Comparison of ENCODE assay signal across 22 cellular contexts in the genomic region with DNA sequence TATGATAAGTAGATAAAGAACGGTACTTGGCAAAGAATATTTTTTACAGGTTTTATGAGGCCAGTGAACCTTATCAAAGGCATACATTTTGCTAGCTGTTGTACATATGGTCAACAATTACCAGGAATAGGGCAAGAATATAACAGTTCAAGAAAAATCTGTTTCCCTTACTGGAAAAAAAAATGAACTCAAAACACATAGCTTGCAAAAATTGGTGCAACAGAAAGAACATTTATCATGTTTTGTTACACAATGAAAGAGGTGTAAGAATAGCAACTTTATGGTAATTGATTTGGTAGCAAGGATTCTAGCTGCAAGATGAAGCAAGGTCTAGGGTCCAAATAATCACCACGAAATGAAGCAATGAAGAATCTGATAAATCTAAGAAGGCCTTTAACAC. TPM values are rescaled to one million over a fixed set of nuclear protein-coding genes. Genes with fewer than 3 reads are reported as not detected.
DNase-seq lines count a peak whose midpoint lies in the region; ATAC-seq, FAIRE-seq and TF ChIP-seq lines count a peak whose summit lies in the region.
"Had no signal": no experiment of that assay in that cellular context is flagged by ENCODE, and none has a peak within 500 bp of the region (broad histone marks: within the 10 kb centered on the region; RNA-seq: fewer than 3 reads in every experiment).

No MANE protein-coding gene starts in this region.

- intact Hi-C loops in K562 (cut with micrococcal nuclease): no loop called here
- intact Hi-C loops in activated T-helper 1 cell treated with anti-CD3 and anti-CD28 coated beads, Interleukin-12 subunit alpha, Interleukin-12 subunit beta, Interleukin-2, Interleukin-4 antibody, amounts not matched to agents 30 ng/mL and 10 ng/mL and 1 ng/mL, durations not matched to agents 14 hours and 24 hours and 36 hours (cut with micrococcal nuclease): no loop called here

- H3K4me1 Mint-ChIP-seq in activated CD4-positive, alpha-beta T cell treated with anti-CD3 and anti-CD28 coated beads, Interleukin-2, amount 10 ng/mL, durations not matched to agents 7 days and 5 days: no peaks in the 10 kb centered on the region
- H3K4me1 Mint-ChIP-seq in activated T-helper 1 cell treated with anti-CD3 and anti-CD28 coated beads, Interleukin-12 subunit alpha, Interleukin-12 subunit beta, Interleukin-2, Interleukin-4 antibody, amounts not matched to agents 30 ng/mL and 10 ng/mL and 1 ng/mL, durations not matched to agents 14 hours and 24 hours and 36 hours (ENCODE audit: low read depth): no peaks in the 10 kb centered on the region
- H3K4me1 Mint-ChIP-seq: CD4-positive, alpha-beta memory T cell; H9 had no signal

- BruUV-seq in K562 (replicated peaks; lab: Mats Ljungman, UMichigan): no TSS peak

- CTCF ChIA-PET in activated CD4-positive, alpha-beta T cell treated with anti-CD3 and anti-CD28 coated beads, Interleukin-2, amount 10 ng/mL, durations not matched to agents 7 days and 5 days (lab: Charles Lee): interaction anchor here (0.9 kb wide), 1 partner anchor 18 kb away, joined by 3 read pairs; no protein-coding TSS in a partner anchor
- CTCF ChIA-PET in K562 (lab: Yijun Ruan, JAX; ENCODE audit: low intra/inter-chr PET ratio): no interaction called here

- FAIRE-seq in K562 (lab: Jason Lieb, UNC) (no peak), H54 (lab: Jason Lieb, UNC) (no peak)
- FAIRE-seq: A204.1, GM12891, GM18507, H1 had no signal

- DNase-seq in activated CD4-positive, alpha-beta T cell treated with anti-CD3 and anti-CD28 coated beads, Interleukin-2, amount 10 ng/mL, durations not matched to agents 7 days and 5 days: no peak
- DNase-seq in activated CD4-positive, alpha-beta T cell treated with anti-CD3 and anti-CD28 coated beads for 1 hour: no peak
- DNase-seq in GM23248: no peak
- DNase-seq in K562 (ENCODE audit: extremely low read depth in 1 of 4, low spot score in 3 of 4): no peak
- DNase-seq in epithelial cell of prostate (ENCODE audit: low read depth, low spot score): no peak
- DNase-seq in H54 (ENCODE audit: insufficient read length, low spot score): no peak
- DNase-seq in activated T-helper 1 cell treated with anti-CD3 and anti-CD28 coated beads, Interleukin-12 subunit alpha, Interleukin-12 subunit beta, Interleukin-2, Interleukin-4 antibody, amounts not matched to agents 30 ng/mL and 10 ng/mL and 1 ng/mL, durations not matched to agents 14 hours and 24 hours and 36 hours (ENCODE audit: low spot score): no peak
- DNase-seq in NK-92 (lab: John Stamatoyannopoulos, UW; ENCODE audit: unreplicated experiment): no peak
- DNase-seq: C1 segment of cervical spinal cord; Calu3; CD4-positive, alpha-beta memory T cell; COR-L47; DMS53; DMS79 treated with DMSO at 0.1 percent for 48 hours; GF-D8; H9 had no signal

- H3K4me2 ChIP-seq in GM23248 (ENCODE audit: unreplicated experiment): no peak overlapping the region
- H3K4me2 ChIP-seq in K562 (ENCODE audit: insufficient read depth, low read length): no peak overlapping the region

- no peaks in the 10 kb centered on the region for H3K9me2 ChIP-seq in GM23248 (ENCODE audit: insufficient read depth)

- peak overlapping the region; percentile 56 for H3K27ac ChIP-seq in GM23248
- no peak overlapping the region for H3K27ac ChIP-seq in K562 (ENCODE audit: extremely low read depth, low read depth, low read length)
- peak overlapping the region; percentile 48 for H3K27ac ChIP-seq in epithelial cell of prostate
- H3K27ac ChIP-seq: 22Rv1 had no signal

- no peaks in the 10 kb centered on the region for H3K9me3 ChIP-seq in GM23248 (ENCODE audit: low read depth)
- H3K9me3 ChIP-seq in K562 (replicated peaks; ENCODE audit: control insufficient read depth, insufficient read depth, low read depth, low read length): no peaks in the 10 kb centered on the region

- H3K27ac Mint-ChIP-seq in activated CD4-positive, alpha-beta T cell treated with anti-CD3 and anti-CD28 coated beads, Interleukin-2, amount 10 ng/mL, durations not matched to agents 7 days and 5 days: peak overlapping the region; percentile 9
- H3K27ac Mint-ChIP-seq in activated T-helper 1 cell treated with anti-CD3 and anti-CD28 coated beads, Interleukin-12 subunit alpha, Interleukin-12 subunit beta, Interleukin-2, Interleukin-4 antibody, amounts not matched to agents 30 ng/mL and 10 ng/mL and 1 ng/mL, durations not matched to agents 14 hours and 24 hours and 36 hours: no peak overlapping the region
- H3K27ac Mint-ChIP-seq: CD4-positive, alpha-beta memory T cell; H9 had no signal

- H4K20me1 ChIP-seq in GM23248 (ENCODE audit: insufficient read depth) (no peaks in the 10 kb centered on the region), K562 (replicated peaks; ENCODE audit: control insufficient read depth, insufficient read depth, low read length) (no peaks in the 10 kb centered on the region)

- no peak for ATAC-seq in K562
- ATAC-seq: HCT116 had no signal

- H3K4me3 ChIP-seq in GM23248: no peak overlapping the region
- H3K4me3 ChIP-seq in K562: no peak overlapping the region

- H2AFZ ChIP-seq in GM23248 (no peak overlapping the region), K562 (ENCODE audit: low read depth, low read length) (no peak overlapping the region)

- H3F3A ChIP-seq in GM23248 (ENCODE audit: insufficient read depth): 0 out of 2 replicates have a peak, but pooled peaks cover 6% of the 10 kb centered on the region

- no peaks in the 10 kb centered on the region for H3K27me3 Mint-ChIP-seq in activated CD4-positive, alpha-beta T cell treated with anti-CD3 and anti-CD28 coated beads, Interleukin-2, amount 10 ng/mL, durations not matched to agents 7 days and 5 days
- H3K27me3 Mint-ChIP-seq in activated T-helper 1 cell treated with anti-CD3 and anti-CD28 coated beads, Interleukin-12 subunit alpha, Interleukin-12 subunit beta, Interleukin-2, Interleukin-4 antibody, amounts not matched to agents 30 ng/mL and 10 ng/mL and 1 ng/mL, durations not matched to agents 14 hours and 24 hours and 36 hours (ENCODE audit: insufficient read depth): no peaks in the 10 kb centered on the region
- H3K27me3 Mint-ChIP-seq: CD4-positive, alpha-beta memory T cell had no signal

- TF ChIP-seq POLR2A in K562 (conservative IDR thresholded peaks at IDR 0.05) (no peak), H54 (IDR thresholded peaks at IDR 0.05; ENCODE audit: low read depth, low read length) (no peak)

- TF ChIP-seq RAD21 in K562 (CRISPR knock-in tag; conservative IDR thresholded peaks at IDR 0.05 in 1 of 2, IDR thresholded peaks at IDR 0.05 in 1 of 2): no peak

- no peak for TF ChIP-seq EP300 in K562 (IDR thresholded peaks at IDR 0.05; ENCODE audit: low read length)

- in situ Hi-C loops in GM23248 (cut with MboI): no loop called here
- in situ Hi-C loops in K562 (cut with MboI): no loop called here

- H3K4me1 ChIP-seq in GM23248 (ENCODE audit: insufficient read depth): peaks cover 13% of the 10 kb centered on the region
- H3K4me1 ChIP-seq in K562 (replicated peaks in 1 of 2; ENCODE audit: control insufficient read depth in 2 of 2, insufficient read depth in 2 of 2, low read length in 2 of 2): no peaks in the 10 kb centered on the region

- no peak for TF ChIP-seq CTCF in K562 (IDR thresholded peaks at IDR 0.05 in 2 of 3, conservative IDR thresholded peaks at IDR 0.05 in 1 of 3; ENCODE audit: insufficient read depth in 2 of 3, low read depth in 1 of 3, low read length in 3 of 3)

- peaks cover 14% of the 10 kb centered on the region for H3K36me3 Mint-ChIP-seq in activated CD4-positive, alpha-beta T cell treated with anti-CD3 and anti-CD28 coated beads, Interleukin-2, amount 10 ng/mL, durations not matched to agents 7 days and 5 days (ENCODE audit: low read depth)
- H3K36me3 Mint-ChIP-seq in activated T-helper 1 cell treated with anti-CD3 and anti-CD28 coated beads, Interleukin-12 subunit alpha, Interleukin-12 subunit beta, Interleukin-2, Interleukin-4 antibody, amounts not matched to agents 30 ng/mL and 10 ng/mL and 1 ng/mL, durations not matched to agents 14 hours and 24 hours and 36 hours (ENCODE audit: low read depth): peaks cover 4% of the 10 kb centered on the region

- no peak overlapping the region for H3K9ac ChIP-seq in GM23248
- no peak overlapping the region for H3K9ac ChIP-seq in K562 (ENCODE audit: insufficient read depth in 1 of 2, low read depth in 2 of 2, low read length in 2 of 2)

- H3K36me3 ChIP-seq in GM23248 (ENCODE audit: low read depth): peaks cover 29% of the 10 kb centered on the region
- peaks cover 41% of the 10 kb centered on the region; the same call in 2 of the 3 replicates for H3K36me3 ChIP-seq in K562 (ENCODE audit: control insufficient read depth, insufficient read depth, low read length)

- H3K79me2 ChIP-seq in GM23248 (ENCODE audit: insufficient read depth) (no peaks in the 10 kb centered on the region), K562 (ENCODE audit: control insufficient read depth, insufficient read depth, low read length) (no peaks in the 10 kb centered on the region)

- H3K4me3 Mint-ChIP-seq in activated CD4-positive, alpha-beta T cell treated with anti-CD3 and anti-CD28 coated beads, Interleukin-2, amount 10 ng/mL, durations not matched to agents 7 days and 5 days: no peak overlapping the region
- H3K4me3 Mint-ChIP-seq in activated T-helper 1 cell treated with anti-CD3 and anti-CD28 coated beads, Interleukin-12 subunit alpha, Interleukin-12 subunit beta, Interleukin-2, Interleukin-4 antibody, amounts not matched to agents 30 ng/mL and 10 ng/mL and 1 ng/mL, durations not matched to agents 14 hours and 24 hours and 36 hours: no peak overlapping the region
- H3K4me3 Mint-ChIP-seq: CD4-positive, alpha-beta memory T cell; H9 had no signal

- H3K27me3 ChIP-seq in GM23248 (replicated peaks; ENCODE audit: insufficient read depth) (no peaks in the 10 kb centered on the region), K562 (ENCODE audit: control insufficient read depth in 2 of 2, insufficient read depth in 2 of 2, low read length in 2 of 2) (no peaks in the 10 kb centered on the region)

- H3K9me1 ChIP-seq in K562 (ENCODE audit: control insufficient read depth, insufficient read depth, low read length): no peaks in the 10 kb centered on the region

- WGBS in GM23248 (ENCODE audit: low coverage in 1 of 2, low lambda C conversion rate in 2 of 2, missing lambda C conversion rate in 2 of 2), 2 experiments: 97 to 99% methylated on average over 2 of the region's 2 CpGs
- 86% methylated on average over 2 of the region's 2 CpGs for WGBS in K562 (ENCODE audit: insufficient coverage, low coverage, missing lambda C conversion rate)

- POLR2A ChIA-PET in activated CD4-positive, alpha-beta T cell treated with anti-CD3 and anti-CD28 coated beads, Interleukin-2, amount 10 ng/mL, durations not matched to agents 7 days and 5 days (lab: Charles Lee): no interaction called here
- POLR2A ChIA-PET in K562 (lab: Yijun Ruan, JAX): interaction anchor here (0.5 kb wide), 1 partner anchor 98 kb away, joined by 3 read pairs; no protein-coding TSS in a partner anchor

- H3K9me3 Mint-ChIP-seq in activated CD4-positive, alpha-beta T cell treated with anti-CD3 and anti-CD28 coated beads, Interleukin-2, amount 10 ng/mL, durations not matched to agents 7 days and 5 days: no peaks in the 10 kb centered on the region
- no peaks in the 10 kb centered on the region for H3K9me3 Mint-ChIP-seq in activated T-helper 1 cell treated with anti-CD3 and anti-CD28 coated beads, Interleukin-12 subunit alpha, Interleukin-12 subunit beta, Interleukin-2, Interleukin-4 antibody, amounts not matched to agents 30 ng/mL and 10 ng/mL and 1 ng/mL, durations not matched to agents 14 hours and 24 hours and 36 hours
- H3K9me3 Mint-ChIP-seq: CD4-positive, alpha-beta memory T cell; H9 had no signal

RNA-seq across cellular contexts. Expression of a gene that starts 41.6 kb away (rescaled TPM):
- 10 to 100 TPM; 14.0 to 22.1 TPM for total RNA-seq in activated CD4-positive, alpha-beta T cell treated with anti-CD3 and anti-CD28 coated beads, Interleukin-2, amount 10 ng/mL, durations not matched to agents 7 days and 5 days
- total RNA-seq in GM23248 (2014; rRNA removed; shearing (Covaris generic)): 14.9 and 15.3 TPM in 2 replicates
- polyA plus RNA-seq in GM23248 (2016; fragmentation: Nextera tagmentation; extraction: Ambion mirVana) (6.6 and 7.6 TPM in 2 replicates), K562 (2011; rRNA removed) (30.0 and 34.9 TPM in 2 replicates), K562 (2014; fragmentation: Illumina TruSeq; extraction: Trizol) (14.2 and 16.5 TPM in 2 replicates), K562 (2014; fragmentation: Nextera tagmentation; extraction: Ambion mirVana) (1 to 10 TPM; 5.2 to 8.7 TPM), K562 (2014; rRNA removed) (20.8 and 21.2 TPM in 2 replicates)
- total RNA-seq in K562 (2011; cell fraction: chromatin; rRNA removed; ENCODE audit: low replicate concordance): 40.6 and 134 TPM in 2 replicates
- total RNA-seq in K562 (2011; cell fraction: nucleolus; rRNA removed): 16.2 and 28.6 TPM in 2 replicates
- total RNA-seq in K562 (2011; cell fraction: nucleoplasm; rRNA removed): 40.7 and 49.7 TPM in 2 replicates
- total RNA-seq in K562 (2014; rRNA removed) (18.5 and 26.1 TPM in 2 replicates), K562 (2014; rRNA removed; fragmentation: Illumina TruSeq; extraction: Trizol) (26.3 and 29.9 TPM in 2 replicates), K562 (2015; rRNA removed; fragmentation: Illumina TruSeq; extraction: Trizol) (27.7 and 29.3 TPM in 2 replicates), K562 (2021) (17.2 and 20.8 TPM in 2 replicates)
- polyA plus RNA-seq in K562 (2011; cell fraction: cytosol; rRNA removed): 8.0 and 13.6 TPM in 2 replicates
- polyA plus RNA-seq in K562 (2011; cell fraction: nucleus; rRNA removed): 39.4 and 45.7 TPM in 2 replicates
- 7.5 and 9.2 TPM in 2 replicates for polyA plus RNA-seq in K562 (2012)
- polyA minus RNA-seq in K562 (2011; rRNA and poly(A)+ RNA removed): 84.5 and 90.4 TPM in 2 replicates
- polyA minus RNA-seq in K562 (2011; cell fraction: cytosol; rRNA and poly(A)+ RNA removed): 9.7 and 20.7 TPM in 2 replicates
- 54.7 and 82.5 TPM in 2 replicates for polyA minus RNA-seq in K562 (2011; cell fraction: nucleus; rRNA and poly(A)+ RNA removed)
- total RNA-seq in activated T-helper 1 cell treated with anti-CD3 and anti-CD28 coated beads, Interleukin-12 subunit alpha, Interleukin-12 subunit beta, Interleukin-2, Interleukin-4 antibody, amounts not matched to agents 30 ng/mL and 10 ng/mL and 1 ng/mL, durations not matched to agents 14 hours and 24 hours and 36 hours: 21.0 and 24.6 TPM in 2 replicates
